ENCODE assay signal across 1 cellular context in genomic region chrX:54492340-54492739, GRCh38.
TF ChIP-seq lines count a peak whose summit lies in the region.

No MANE protein-coding gene starts in this region.

TF ChIP-seq in HepG2, 621 proteins besides CTCF, POLR2A, EP300 and RAD21:
- no peak for TF ChIP-seq SOX5 (CRISPR knock-in tag; IDR thresholded peaks at IDR 0.05; ENCODE audit: borderline replicate concordance)
- TF ChIP-seq POLR2G (IDR thresholded peaks at IDR 0.05; ENCODE audit: low read depth, low read length), result no peak
- TF ChIP-seq TMF1 (CRISPR knock-in tag; IDR thresholded peaks at IDR 0.05; ENCODE audit: low read depth), result no peak
- TF ChIP-seq ZKSCAN1 (IDR thresholded peaks at IDR 0.05; ENCODE audit: low read length), result no peak
- TF ChIP-seq TFDP2 (CRISPR knock-in tag; IDR thresholded peaks at IDR 0.05), result no peak
- no peak for TF ChIP-seq ZNF781 (CRISPR knock-in tag; IDR thresholded peaks at IDR 0.05; ENCODE audit: borderline replicate concordance, not compliant biosample characterization)
- no peak for TF ChIP-seq MTA1 (CRISPR knock-in tag; IDR thresholded peaks at IDR 0.05; ENCODE audit: borderline replicate concordance)
- no peak for TF ChIP-seq ZNF280B (CRISPR knock-in tag; IDR thresholded peaks at IDR 0.05; ENCODE audit: borderline replicate concordance)
- TF ChIP-seq XBP1 (CRISPR knock-in tag; IDR thresholded peaks at IDR 0.05), result no peak
- no peak for TF ChIP-seq RBAK (CRISPR knock-in tag; IDR thresholded peaks at IDR 0.05)
- no peak for TF ChIP-seq CREBL2 (CRISPR knock-in tag; IDR thresholded peaks at IDR 0.05; ENCODE audit: borderline replicate concordance)
- TF ChIP-seq KLF16 (CRISPR knock-in tag; IDR thresholded peaks at IDR 0.05), result no peak
- TF ChIP-seq DRAP1 (CRISPR knock-in tag; IDR thresholded peaks at IDR 0.05), result no peak
